Comparison of ENCODE assay signal across 8 cellular contexts in genomic region chr1:67766117-67766978, GRCh38.
DNase-seq lines count a peak whose midpoint lies in the region; ATAC-seq and TF ChIP-seq lines count a peak whose summit lies in the region.

No MANE protein-coding gene starts in this region.

- H4K20me1 ChIP-seq in HCT116 (ENCODE audit: insufficient read depth) (no peaks in the 10 kb centered on the region), neural cell (ENCODE audit: insufficient read depth) (no peaks in the 10 kb centered on the region)

- H3K9me2 ChIP-seq in HCT116 (ENCODE audit: insufficient read depth) (no peaks in the 10 kb centered on the region), neural cell (ENCODE audit: insufficient read depth, low read length) (no peaks in the 10 kb centered on the region)

- RAD21 ChIA-PET in HCT116 (lab: Charles Lee; ENCODE audit: low non-redundant PET in 1 of 2, low total read pairs in 2 of 2, uncharacterized antibody in 2 of 2, unreplicated experiment in 2 of 2), result interaction anchor here (0.6 to 0.7 kb wide), 7 partner anchors 73 to 824 kb away, joined by 3 to 4 read pairs (median 3); no protein-coding TSS in a partner anchor

- H3K9me3 ChIP-seq in HCT116 (ENCODE audit: control insufficient read depth in 1 of 2, insufficient read depth in 1 of 2, low read depth in 1 of 2, low read length in 2 of 2) (no peaks in the 10 kb centered on the region), neural cell (ENCODE audit: low read length) (no peaks in the 10 kb centered on the region), uterus (no peaks in the 10 kb centered on the region)

- H3F3A ChIP-seq in neural cell (ENCODE audit: insufficient read depth, low read length, poor library complexity, severe bottlenecking), result no peaks in the 10 kb centered on the region

- TF ChIP-seq POLR2A in HCT116 (IDR thresholded peaks at IDR 0.05; ENCODE audit: borderline replicate concordance, extremely low read depth, insufficient read depth, insufficient read length), result no peak
- TF ChIP-seq POLR2A in uterus (IDR thresholded peaks at IDR 0.05), result no peak

- no peaks in the 10 kb centered on the region for H3K27me3 ChIP-seq in HCT116 (ENCODE audit: insufficient read depth, low read length)
- H3K27me3 ChIP-seq in neural cell (ENCODE audit: insufficient read depth, low read depth, low read length), result no peaks in the 10 kb centered on the region
- H3K27me3 ChIP-seq in uterus, result no peaks in the 10 kb centered on the region

- BruUV-seq in HCT116 (replicated peaks; lab: Mats Ljungman, UMichigan), result no TSS peak

- H3K4me1 ChIP-seq in HCT116 (ENCODE audit: control insufficient read depth in 1 of 2, insufficient read depth in 2 of 2, low read length in 2 of 2) (no peaks in the 10 kb centered on the region), uterus (no peaks in the 10 kb centered on the region)

- TF ChIP-seq EP300 in neural cell (conservative IDR thresholded peaks at IDR 0.05; ENCODE audit: poor library complexity, severe bottlenecking), result peak; percentile 12

- POLR2A ChIA-PET in HCT116 (lab: Charles Lee), result interaction anchor here (0.6 kb wide), 1 partner anchor 360 kb away, joined by 3 read pairs; no protein-coding TSS in a partner anchor

- no peak overlapping the region for H3K27ac ChIP-seq in HCT116 (ENCODE audit: low read depth, low read length)
- peak overlapping the region; percentile 73 for H3K27ac ChIP-seq in neural cell (ENCODE audit: low read length)
- peak overlapping the region; percentile 75 to 78 for H3K27ac ChIP-seq in uterus

- H3K4me2 ChIP-seq in HCT116 (ENCODE audit: low read length) (no peak overlapping the region), neural cell (ENCODE audit: low read length) (peak overlapping the region; percentile 9)

- H3K79me2 ChIP-seq in HCT116 (ENCODE audit: insufficient read depth, low read length) (no peaks in the 10 kb centered on the region; the same call in 1 of the 2 replicates), neural cell (replicated peaks; ENCODE audit: insufficient read depth, low read length) (no peaks in the 10 kb centered on the region)

- intact Hi-C loops in HCT116 (cut with micrococcal nuclease) (loop anchor here (1.0 to 5.0 kb wide), 3 partner anchors 84 to 346 kb away; no protein-coding TSS in a partner anchor), uterus (cut with DNase I; ENCODE audit: low total_unique reads) (loop anchor here (10.0 kb wide), 1 partner anchor 88 kb away; no protein-coding TSS in a partner anchor)

- DNase-seq in EH (ENCODE audit: low read depth) (peak; percentile 87), HCT116 (ENCODE audit: low read depth, low spot score) (no peak), NCI-H526 (lab: John Stamatoyannopoulos, UW) (peak; percentile 22 to 70), fibroblast of the aortic adventitia (ENCODE audit: low read depth) (peak; percentile 93), uterus (peak; percentile 63 to 74), 8988T (no peak)
- peak; percentile 65 for DNase-seq in activated CD8-positive, alpha-beta memory T cell treated with anti-CD3 and anti-CD28 coated beads, Interleukin-2, amount 50 U/mL, for 48 hours

- peak; percentile 82 for TF ChIP-seq RAD21 in HCT116 (IDR thresholded peaks at IDR 0.05; ENCODE audit: low read depth)
- peak; percentile 92 for TF ChIP-seq RAD21 in neural cell (conservative IDR thresholded peaks at IDR 0.05)

- H3K4me3 ChIP-seq in HCT116 (replicated peaks in 1 of 2; ENCODE audit: low read depth in 1 of 2, low read length in 2 of 2) (no peak overlapping the region), fibroblast of the aortic adventitia (ENCODE audit: low read depth, low read length) (peak overlapping the region; percentile 56), neural cell (ENCODE audit: low read length) (peak overlapping the region; percentile 39), uterus (no peak overlapping the region)

- ATAC-seq in HCT116, result peak; percentile 52; the same call in 1 of the 2 replicates

- peak; percentile 60 to 88 (median 68) for TF ChIP-seq CTCF in HCT116 (IDR thresholded peaks at IDR 0.05 in 2 of 3, conservative IDR thresholded peaks at IDR 0.05 in 1 of 3; ENCODE audit: borderline replicate concordance in 1 of 3, insufficient read depth in 1 of 3, low read depth in 2 of 3, low read length in 2 of 3)
- TF ChIP-seq CTCF in fibroblast of the aortic adventitia (IDR thresholded peaks at IDR 0.05; ENCODE audit: insufficient read depth, low read length), result peak; percentile 71
- TF ChIP-seq CTCF in neural cell (IDR thresholded peaks at IDR 0.05; ENCODE audit: poor library complexity, severe bottlenecking), result peak; percentile 93
- TF ChIP-seq CTCF in uterus (IDR thresholded peaks at IDR 0.05), result peak; percentile 74 to 87 (median 82)

- H3K9ac ChIP-seq in HCT116 (ENCODE audit: low read length) (no peak overlapping the region), neural cell (ENCODE audit: low read length) (peak overlapping the region; percentile 56)

- CTCF ChIA-PET in HCT116 (lab: Charles Lee), result interaction anchor here (0.6 to 4.0 kb wide), 24 partner anchors 13 to 555 kb away, joined by 3 to 19 read pairs (median 4); no protein-coding TSS in a partner anchor

- no peak overlapping the region for H2AFZ ChIP-seq in HCT116 (ENCODE audit: low read depth, low read length, poor library complexity, severe bottlenecking)
- peak overlapping the region; percentile 28 for H2AFZ ChIP-seq in neural cell (ENCODE audit: low read depth, low read length)

- H3K36me3 ChIP-seq in HCT116 (ENCODE audit: control insufficient read depth in 1 of 2, insufficient read depth in 2 of 2, low read length in 2 of 2) (no peaks in the 10 kb centered on the region), neural cell (ENCODE audit: insufficient read depth, low read length) (no peaks in the 10 kb centered on the region), uterus (no peaks in the 10 kb centered on the region)

TF ChIP-seq in HCT116, 20 proteins besides CTCF, POLR2A, EP300 and RAD21 (continues in another document):
- TF ChIP-seq CBX3 (IDR thresholded peaks at IDR 0.05; ENCODE audit: low read depth) (no peak), YY1 (IDR thresholded peaks at IDR 0.05; ENCODE audit: extremely low read depth, insufficient replicate concordance, low read depth, low read length) (no peak), ELF1 (IDR thresholded peaks at IDR 0.05; ENCODE audit: borderline replicate concordance, low read depth) (no peak), SP1 (IDR thresholded peaks at IDR 0.05; ENCODE audit: low read depth) (no peak), SIN3A (IDR thresholded peaks at IDR 0.05; ENCODE audit: low read depth) (no peak), REST (IDR thresholded peaks at IDR 0.05; ENCODE audit: low read depth) (no peak)

TF ChIP-seq in neural cell, 6 proteins besides CTCF, POLR2A, EP300 and RAD21:
- peak; percentile 53 for TF ChIP-seq REST (IDR thresholded peaks at IDR 0.05; ENCODE audit: borderline replicate concordance)
- TF ChIP-seq SMC3 (conservative IDR thresholded peaks at IDR 0.05; ENCODE audit: poor library complexity), result peak; percentile 91
- no peak for TF ChIP-seq POLR2AphosphoS5 (IDR thresholded peaks at IDR 0.05)
- peak; percentile 35 for TF ChIP-seq TAF1 (IDR thresholded peaks at IDR 0.05; ENCODE audit: low read depth)
TF ChIP-seq in neural cell: peak in this region for 3.

Comparison
In these comparisons a context has a peak if more than half of its experiments do, and no peak if none do; other contexts are left out.
1. DNase-seq: peak in EH (single experiment), NCI-H526 (2 of 2), activated CD8-positive, alpha-beta memory T cell treated with anti-CD3 and anti-CD28 coated beads, Interleukin-2, amount 50 U/mL, for 48 hours (single experiment), fibroblast of the aortic adventitia (single experiment) and uterus (2 of 2); none in HCT116 (single experiment) and 8988T (single experiment).
2. H3K4me3 ChIP-seq: peak in fibroblast of the aortic adventitia (single experiment) and neural cell (single experiment); none in HCT116 (0 of 2) and uterus (0 of 2).
3. Peak in every context shown above with its lines, with median percentiles within 50 percentile points of each other: CTCF ChIP-seq.